ENCODE assay signal across 21 cellular contexts in the genomic region with DNA sequence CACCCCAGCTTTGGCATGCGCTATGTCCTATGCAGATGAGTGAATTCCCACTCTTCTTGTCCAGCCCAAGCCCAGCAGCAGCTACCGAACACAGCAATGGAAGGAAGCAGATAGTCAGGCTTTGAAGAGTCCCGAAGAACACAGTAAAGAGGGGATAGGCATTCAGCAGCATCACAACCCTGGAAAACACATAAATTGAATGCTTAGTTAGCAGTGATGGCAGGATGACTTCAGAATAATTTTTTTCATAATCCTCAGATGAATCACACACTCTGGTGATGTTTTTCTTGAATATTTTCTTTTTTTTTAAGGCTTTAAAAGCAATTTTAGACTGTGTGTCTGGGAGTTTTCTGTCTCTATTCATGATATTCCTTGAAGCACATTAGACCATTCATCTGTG.
DNase-seq lines count a peak whose midpoint lies in the region; TF ChIP-seq lines count a peak whose summit lies in the region.
"Had no signal": no experiment of that assay in that cellular context is flagged by ENCODE, and none has a peak within 500 bp of the region (broad histone marks: within the 10 kb centered on the region; RNA-seq: fewer than 3 reads in every experiment).

No MANE protein-coding gene starts in this region.

- H3K27ac ChIP-seq in osteoblast (ENCODE audit: low read depth, low read length): peak overlapping the region; percentile 79
- H3K27ac ChIP-seq: psoas muscle, skin epidermis, tibial nerve had no signal

- no peaks in the 10 kb centered on the region for H3K36me3 ChIP-seq in osteoblast (ENCODE audit: insufficient read depth, low read length)
- H3K36me3 ChIP-seq: tibial nerve had no signal

- H3K9me3 Mint-ChIP-seq in endothelial cell (ENCODE audit: unreplicated experiment): no peaks in the 10 kb centered on the region
- H3K9me3 Mint-ChIP-seq: activated T-cell treated with anti-CD3 and anti-CD28 coated beads, Interleukin-2, amount 50 U/mL, for 72 hours; CD8-positive, alpha-beta memory T cell; nephron progenitor cell had no signal

- H3K4me3 ChIP-seq in osteoblast (ENCODE audit: insufficient read depth, low read length): no peak overlapping the region
- H3K4me3 ChIP-seq: psoas muscle, skin epidermis, tibial nerve had no signal

- no peak overlapping the region for H3K27ac Mint-ChIP-seq in endothelial cell (ENCODE audit: unreplicated experiment)
- H3K27ac Mint-ChIP-seq: activated naive CD8-positive, alpha-beta T cell; activated T-cell treated with anti-CD3 and anti-CD28 coated beads, Interleukin-2, amount 50 U/mL, for 72 hours; CD8-positive, alpha-beta memory T cell; nephron progenitor cell had no signal

- H3K36me3 Mint-ChIP-seq in endothelial cell (ENCODE audit: low read depth, unreplicated experiment): no peaks in the 10 kb centered on the region
- H3K36me3 Mint-ChIP-seq: activated naive CD8-positive, alpha-beta T cell; CD8-positive, alpha-beta memory T cell had no signal

- H4K20me1 ChIP-seq in osteoblast (ENCODE audit: insufficient read depth, low read length): no peaks in the 10 kb centered on the region

- H2AFZ ChIP-seq in osteoblast (ENCODE audit: low read length): peak overlapping the region; percentile 61

- no peaks in the 10 kb centered on the region for H3K4me1 Mint-ChIP-seq in endothelial cell (ENCODE audit: unreplicated experiment)
- H3K4me1 Mint-ChIP-seq: CD8-positive, alpha-beta memory T cell had no signal

- DNase-seq in EL: peak; percentile 79
- DNase-seq in NCI-H1048 (lab: John Stamatoyannopoulos, UW): peak; percentile 16
- peak; percentile 38 for DNase-seq in dedifferentiated amniotic fluid mesenchymal stem cell (ENCODE audit: extremely low spot score)
- peak; percentile 48 for DNase-seq in osteoblast (ENCODE audit: insufficient read length, low spot score, missing footprints)
- DNase-seq in 8988T: no peak
- no peak for DNase-seq in activated CD4-positive, CD25-positive, alpha-beta regulatory T cell (lab: John Stamatoyannopoulos, UW)
- DNase-seq in activated CD4-positive, alpha-beta T cell treated with anti-CD3 and anti-CD28 coated beads for 4 hours: no peak
- DNase-seq in endothelial cell (ENCODE audit: low spot score): no peak
- DNase-seq: activated CD4-positive, alpha-beta T cell treated with anti-CD3 and anti-CD28 coated beads for 1 hour; activated T-cell treated with anti-CD3 and anti-CD28 coated beads, Interleukin-2, amount 50 U/mL, for 72 hours; CD8-positive, alpha-beta memory T cell; DMS79; erythroblast; NCI-H2171 treated with DMSO at 0.1 percent for 48 hours; NCI-H69; nephron progenitor cell; psoas muscle; stimulated activated naive CD4-positive, alpha-beta T cell treated with Interleukin-2 at 50 U/mL for 16 hours had no signal

- peaks cover 2% of the 10 kb centered on the region for H3K27me3 Mint-ChIP-seq in endothelial cell (ENCODE audit: unreplicated experiment)

- no peaks in the 10 kb centered on the region for H3K9me3 ChIP-seq in osteoblast (ENCODE audit: low read depth, low read length)
- H3K9me3 ChIP-seq: psoas muscle, tibial nerve had no signal

- H3K27me3 ChIP-seq in osteoblast (ENCODE audit: insufficient read depth, low read length): no peaks in the 10 kb centered on the region
- H3K27me3 ChIP-seq: tibial nerve had no signal

- H3K4me2 ChIP-seq in osteoblast (ENCODE audit: insufficient read depth, low read length): peak overlapping the region; percentile 75

- H3K79me2 ChIP-seq in osteoblast (ENCODE audit: insufficient read depth, low read length): no peaks in the 10 kb centered on the region

- TF ChIP-seq CTCF in osteoblast (IDR thresholded peaks at IDR 0.05; ENCODE audit: extremely low read depth, low read depth, low read length): no peak
- TF ChIP-seq CTCF in endothelial cell (IDR thresholded peaks at IDR 0.05; ENCODE audit: unreplicated experiment): no peak

- no peak overlapping the region for H3K4me3 Mint-ChIP-seq in endothelial cell (ENCODE audit: unreplicated experiment)
- H3K4me3 Mint-ChIP-seq: activated naive CD8-positive, alpha-beta T cell; activated T-cell treated with anti-CD3 and anti-CD28 coated beads, Interleukin-2, amount 50 U/mL, for 72 hours; CD8-positive, alpha-beta memory T cell; nephron progenitor cell had no signal

- H3K4me1 ChIP-seq in osteoblast (ENCODE audit: insufficient read depth, low read length): peaks cover 42% of the 10 kb centered on the region
- H3K4me1 ChIP-seq: psoas muscle, tibial nerve had no signal

Comparison
In these comparisons a context has a peak if more than half of its experiments do, and no peak if none do; other contexts are left out.
1. DNase-seq: peak in EL (single experiment), NCI-H1048 (single experiment), dedifferentiated amniotic fluid mesenchymal stem cell (single experiment) and osteoblast (single experiment); none in 8988T (single experiment), activated CD4-positive, CD25-positive, alpha-beta regulatory T cell (0 of 4), activated CD4-positive, alpha-beta T cell treated with anti-CD3 and anti-CD28 coated beads for 4 hours (0 of 2) and endothelial cell (single experiment).